25 cellular contexts compared by ENCODE assay signal in genomic region chr14:58912287-58912686, GRCh38.
"Had no signal": no experiment of that assay in that cellular context is flagged by ENCODE, and none has a peak within 500 bp of the region (broad histone marks: within the 10 kb centered on the region; RNA-seq: fewer than 3 reads in every experiment).

No MANE protein-coding gene starts in this region.

- DNase-seq: dermis blood vessel endothelial cell; effector memory CD4-positive, alpha-beta T cell; erythroblast; esophagus squamous epithelium; hypothalamus; immature natural killer cell; islet precursor cell; left ventricle myocardium superior; lower lobe of right lung; mucosa of descending colon; naive thymus-derived CD4-positive, alpha-beta T cell; nucleus accumbens; sigmoid colon; stimulated activated CD4-positive, alpha-beta T cell treated with anti-CD3 and anti-CD28 coated beads, Interleukin-2, amount 100 ng/mL, for 24 hours; stimulated activated CD4-positive, alpha-beta T cell treated with anti-CD3 and anti-CD28 coated beads, Interleukin-4, amount 100 ng/mL, for 24 hours; stimulated activated naive CD4-positive, alpha-beta T cell treated with Interleukin-2 at 50 U/mL for 16 hours; stomach; thyroid gland; trophoblast cell had no signal

- H3K27ac ChIP-seq: coronary artery, esophagus squamous epithelium, lower lobe of right lung, prostate gland, right atrium auricular region, sigmoid colon, stomach, thyroid gland had no signal

- ATAC-seq: left ventricle myocardium superior; naive thymus-derived CD4-positive, alpha-beta T cell; stimulated activated effector memory CD8-positive, alpha-beta T cell treated with anti-CD3 and anti-CD28 coated beads, Interleukin-12 subunit alpha, Interleukin-12 subunit beta, amount 100 ng/mL, for 72 hours had no signal

- H3K4me3 ChIP-seq: coronary artery, esophagus squamous epithelium, lower lobe of right lung, mucosa of descending colon, prostate gland, right atrium auricular region, sigmoid colon, stomach, thyroid gland had no signal

- H3K9me3 ChIP-seq: esophagus squamous epithelium, lower lobe of right lung, mucosa of descending colon, prostate gland, right atrium auricular region, sigmoid colon, stomach, thyroid gland had no signal

- H3K27me3 ChIP-seq: esophagus squamous epithelium, right atrium auricular region, sigmoid colon, stomach, thyroid gland had no signal

- FAIRE-seq: endothelial cell of umbilical vein, frontal cortex had no signal

- H3K36me3 ChIP-seq: esophagus squamous epithelium, lower lobe of right lung, prostate gland, right atrium auricular region, sigmoid colon, stomach, thyroid gland had no signal

- H3K4me1 ChIP-seq: esophagus squamous epithelium, lower lobe of right lung, prostate gland, right atrium auricular region, sigmoid colon, stomach had no signal
